17 cellular contexts compared by ENCODE assay signal in the genomic region with DNA sequence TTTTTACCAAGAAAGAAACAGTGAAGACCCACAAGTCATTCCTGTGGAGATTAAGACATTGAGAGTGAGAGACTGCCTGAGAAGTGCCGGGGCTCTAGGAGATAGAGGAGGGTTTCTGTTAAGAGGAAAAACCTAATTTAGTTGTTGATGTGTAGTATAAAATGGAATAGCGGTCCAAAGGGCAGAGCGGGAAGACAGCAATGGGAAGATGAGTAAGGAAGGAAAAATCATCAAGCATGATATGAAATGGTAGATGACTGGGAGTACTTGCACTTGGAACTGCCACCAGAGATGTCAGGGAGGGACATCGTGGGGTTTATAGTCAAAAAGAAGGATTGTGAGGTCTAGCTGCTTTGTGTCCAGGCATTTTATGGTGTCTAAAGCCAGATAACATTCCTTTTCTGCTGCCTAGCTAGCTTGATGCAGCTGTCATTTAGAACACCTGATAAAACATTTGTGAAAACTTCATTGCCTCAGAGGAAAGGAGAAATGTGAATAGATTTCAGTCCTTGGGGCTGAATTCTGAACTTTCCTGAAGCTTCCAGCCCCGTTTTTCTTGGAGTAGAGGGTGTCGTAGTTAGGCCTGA. TPM values are rescaled to one million over a fixed set of nuclear protein-coding genes. Genes with fewer than 3 reads are reported as not detected.
DNase-seq lines count a peak whose midpoint lies in the region; ATAC-seq and TF ChIP-seq lines count a peak whose summit lies in the region.
"Had no signal": no experiment of that assay in that cellular context is flagged by ENCODE, and none has a peak within 500 bp of the region (broad histone marks: within the 10 kb centered on the region; RNA-seq: fewer than 3 reads in every experiment).

No MANE protein-coding gene starts in this region.

- no peaks in the 10 kb centered on the region for H3K27me3 ChIP-seq in CD4-positive, CD25-positive, alpha-beta regulatory T cell (ENCODE audit: control insufficient read depth, insufficient read depth, low read length)
- no peaks in the 10 kb centered on the region for H3K27me3 ChIP-seq in HAP-1 (ENCODE audit: low read depth)
- H3K27me3 ChIP-seq: left lung, sigmoid colon, tibial nerve had no signal

- H3K9me3 Mint-ChIP-seq in CD14-positive monocyte: no peaks in the 10 kb centered on the region
- no peaks in the 10 kb centered on the region for H3K9me3 Mint-ChIP-seq in CD4-positive, CD25-positive, alpha-beta regulatory T cell
- H3K9me3 Mint-ChIP-seq in activated T-helper 2 cell treated with anti-CD3 and anti-CD28 coated beads, Interferon-gamma antibody, Interleukin-2, Interleukin-4, amounts not matched to agents 10 μg/mL and 5 μg/mL and 100 μg/mL, durations not matched to agents 14 hours and 24 hours and 36 hours: no peaks in the 10 kb centered on the region
- H3K9me3 Mint-ChIP-seq in naive B cell: no peaks in the 10 kb centered on the region

- H3K36me3 ChIP-seq in CD4-positive, CD25-positive, alpha-beta regulatory T cell (ENCODE audit: control insufficient read depth, insufficient read depth, low read length): peaks cover 85% of the 10 kb centered on the region
- H3K36me3 ChIP-seq in HAP-1 (replicated peaks): peaks cover 96% of the 10 kb centered on the region

- no peak overlapping the region for H3K4me3 ChIP-seq in CD4-positive, CD25-positive, alpha-beta regulatory T cell (ENCODE audit: low read depth, low read length)
- no peak overlapping the region for H3K4me3 ChIP-seq in HAP-1
- H3K4me3 ChIP-seq: left lung, sigmoid colon, tibial nerve had no signal

- intact Hi-C loops in CD14-positive monocyte (cut with micrococcal nuclease): no loop called here
- intact Hi-C loops in activated T-helper 2 cell treated with anti-CD3 and anti-CD28 coated beads, Interferon-gamma antibody, Interleukin-2, Interleukin-4, amounts not matched to agents 10 μg/mL and 5 μg/mL and 100 μg/mL, durations not matched to agents 14 hours and 24 hours and 36 hours (cut with micrococcal nuclease): no loop called here

- no peak overlapping the region for H3K27ac ChIP-seq in CD4-positive, CD25-positive, alpha-beta regulatory T cell (ENCODE audit: insufficient read depth, low read length, poor library complexity, severe bottlenecking)
- H3K27ac ChIP-seq: left lung, sigmoid colon, tibial nerve had no signal

- H3K4me1 Mint-ChIP-seq in CD14-positive monocyte (no peaks in the 10 kb centered on the region), naive B cell (peaks cover 0 to 13% (median 7%) of the 10 kb centered on the region in 3 donors)
- H3K4me1 Mint-ChIP-seq in CD4-positive, CD25-positive, alpha-beta regulatory T cell: peaks cover 0 to 20% (median 10%) of the 10 kb centered on the region in 4 donors
- H3K4me1 Mint-ChIP-seq in activated T-helper 2 cell treated with anti-CD3 and anti-CD28 coated beads, Interferon-gamma antibody, Interleukin-2, Interleukin-4, amounts not matched to agents 10 μg/mL and 5 μg/mL and 100 μg/mL, durations not matched to agents 14 hours and 24 hours and 36 hours (ENCODE audit: low read depth): no peaks in the 10 kb centered on the region

- no peak for ATAC-seq in CD4-positive, CD25-positive, alpha-beta regulatory T cell (ENCODE audit: low read depth in 2 of 2)
- ATAC-seq in naive B cell (ENCODE audit: low read depth in 2 of 2): no peak
- no peak for ATAC-seq in GM18498 (IDR thresholded peaks at IDR 0.05; ENCODE audit: unreplicated experiment)
- ATAC-seq: left lung had no signal

- no peaks in the 10 kb centered on the region for H3K4me1 ChIP-seq in CD4-positive, CD25-positive, alpha-beta regulatory T cell (ENCODE audit: control insufficient read depth, insufficient read depth, low read length, poor library complexity, severe bottlenecking)
- H3K4me1 ChIP-seq in HAP-1: no peaks in the 10 kb centered on the region
- H3K4me1 ChIP-seq: left lung, sigmoid colon, tibial nerve had no signal

- DNase-seq in CD14-positive monocyte (ENCODE audit: low spot score): no peak
- no peak for DNase-seq in CD4-positive, CD25-positive, alpha-beta regulatory T cell
- DNase-seq in activated T-helper 2 cell treated with anti-CD3 and anti-CD28 coated beads, Interferon-gamma antibody, Interleukin-2, Interleukin-4, amounts not matched to agents 10 μg/mL and 5 μg/mL and 100 μg/mL, durations not matched to agents 14 hours and 24 hours and 36 hours (ENCODE audit: low spot score): no peak
- DNase-seq in naive B cell: no peak
- no peak for DNase-seq in HAP-1 (ENCODE audit: low spot score in 2 of 2)
- DNase-seq in NCI-H2227 (lab: John Stamatoyannopoulos, UW; ENCODE audit: unreplicated experiment): no peak
- DNase-seq: Calu3; glutamatergic neuron; Kasumi-1; left lung; NCI-H1092 treated with DMSO at 0.1 percent for 48 hours; NCI-H2081 treated with DMSO at 0.1 percent for 48 hours; NCI-H524 treated with DMSO at 0.1 percent for 48 hours; sigmoid colon; stimulated activated naive CD4-positive, alpha-beta T cell treated with Interleukin-2 at 50 U/mL for 16 hours had no signal

- H3K36me3 Mint-ChIP-seq in CD14-positive monocyte (peaks cover 81 to 97% of the 10 kb centered on the region in 2 donors), naive B cell (peaks cover 7 to 35% of the 10 kb centered on the region in 2 donors)
- peaks cover 51% of the 10 kb centered on the region for H3K36me3 Mint-ChIP-seq in CD4-positive, CD25-positive, alpha-beta regulatory T cell
- H3K36me3 Mint-ChIP-seq in activated T-helper 2 cell treated with anti-CD3 and anti-CD28 coated beads, Interferon-gamma antibody, Interleukin-2, Interleukin-4, amounts not matched to agents 10 μg/mL and 5 μg/mL and 100 μg/mL, durations not matched to agents 14 hours and 24 hours and 36 hours (ENCODE audit: low read depth): peaks cover 69% of the 10 kb centered on the region

- TF ChIP-seq CTCF in CD14-positive monocyte (IDR thresholded peaks at IDR 0.05): no peak

- H3K27ac Mint-ChIP-seq in CD14-positive monocyte (peak overlapping the region in 4 of 7 donors; percentile 5 to 59 (median 23)), naive B cell (peak overlapping the region in 4 of 6 donors; percentile 8 to 51 (median 24))
- peak overlapping the region; percentile 33 to 77 (median 56) for H3K27ac Mint-ChIP-seq in CD4-positive, CD25-positive, alpha-beta regulatory T cell
- H3K27ac Mint-ChIP-seq in activated T-helper 2 cell treated with anti-CD3 and anti-CD28 coated beads, Interferon-gamma antibody, Interleukin-2, Interleukin-4, amounts not matched to agents 10 μg/mL and 5 μg/mL and 100 μg/mL, durations not matched to agents 14 hours and 24 hours and 36 hours: peak overlapping the region; percentile 2

- no peaks in the 10 kb centered on the region for H3K9me3 ChIP-seq in CD4-positive, CD25-positive, alpha-beta regulatory T cell (ENCODE audit: control insufficient read depth in 2 of 2, low read length in 2 of 2)
- H3K9me3 ChIP-seq in HAP-1: no peaks in the 10 kb centered on the region
- H3K9me3 ChIP-seq: left lung, sigmoid colon, tibial nerve had no signal

- H3K27me3 Mint-ChIP-seq in CD14-positive monocyte (ENCODE audit: low read depth in 3 of 3) (no peaks in the 10 kb centered on the region), naive B cell (no peaks in the 10 kb centered on the region)
- no peaks in the 10 kb centered on the region for H3K27me3 Mint-ChIP-seq in CD4-positive, CD25-positive, alpha-beta regulatory T cell
- H3K27me3 Mint-ChIP-seq in activated T-helper 2 cell treated with anti-CD3 and anti-CD28 coated beads, Interferon-gamma antibody, Interleukin-2, Interleukin-4, amounts not matched to agents 10 μg/mL and 5 μg/mL and 100 μg/mL, durations not matched to agents 14 hours and 24 hours and 36 hours (ENCODE audit: low read depth): no peaks in the 10 kb centered on the region

- H3K4me3 Mint-ChIP-seq in CD14-positive monocyte (no peak overlapping the region), naive B cell (no peak overlapping the region)
- no peak overlapping the region for H3K4me3 Mint-ChIP-seq in CD4-positive, CD25-positive, alpha-beta regulatory T cell
- no peak overlapping the region for H3K4me3 Mint-ChIP-seq in activated T-helper 2 cell treated with anti-CD3 and anti-CD28 coated beads, Interferon-gamma antibody, Interleukin-2, Interleukin-4, amounts not matched to agents 10 μg/mL and 5 μg/mL and 100 μg/mL, durations not matched to agents 14 hours and 24 hours and 36 hours (ENCODE audit: low read depth)

- in situ Hi-C loops in HAP-1 (cut with MboI; ENCODE audit: low sequenced_read_pairs): loop anchor here (25.0 kb wide), 1 partner anchor 796 kb away; no protein-coding TSS in a partner anchor

RNA-seq across cellular contexts. Expression of a gene that starts 20.1 kb away (rescaled TPM):
- polyA plus RNA-seq in CD14-positive monocyte: 100 to 1,000 TPM in 1 of 2 donors, 10 to 100 TPM in 1; 85.6 to 130 TPM
- 44.0 TPM for total RNA-seq in CD4-positive, CD25-positive, alpha-beta regulatory T cell
- 10 to 100 TPM; 36.6 to 47.5 (median 43.6) TPM for polyA plus RNA-seq in CD4-positive, CD25-positive, alpha-beta regulatory T cell
- 34.7 and 36.5 TPM in 2 replicates for total RNA-seq in activated T-helper 2 cell treated with anti-CD3 and anti-CD28 coated beads, Interferon-gamma antibody, Interleukin-2, Interleukin-4, amounts not matched to agents 10 μg/mL and 5 μg/mL and 100 μg/mL, durations not matched to agents 14 hours and 24 hours and 36 hours
- 10 to 100 TPM; 30.9 to 46.2 (median 36.8) TPM for polyA plus RNA-seq in naive B cell (ENCODE audit: low read depth in 6 of 6)

RNA-seq across cellular contexts. Expression of a gene that starts 57.8 kb away (rescaled TPM):
- polyA plus RNA-seq in CD14-positive monocyte (10 to 100 TPM; 15.6 to 25.2 TPM), naive B cell (ENCODE audit: low read depth in 6 of 6) (10 to 100 TPM; 20.6 to 76.8 (median 48.5) TPM)
- 157 TPM for total RNA-seq in CD4-positive, CD25-positive, alpha-beta regulatory T cell
- 10 to 100 TPM; 33.0 to 41.8 (median 37.6) TPM for polyA plus RNA-seq in CD4-positive, CD25-positive, alpha-beta regulatory T cell
- 114 and 121 TPM in 2 replicates for total RNA-seq in activated T-helper 2 cell treated with anti-CD3 and anti-CD28 coated beads, Interferon-gamma antibody, Interleukin-2, Interleukin-4, amounts not matched to agents 10 μg/mL and 5 μg/mL and 100 μg/mL, durations not matched to agents 14 hours and 24 hours and 36 hours

Comparison
In these comparisons a context has a peak if more than half of its experiments do, and no peak if none do; other contexts are left out.
1. H3K27ac Mint-ChIP-seq: peak in every context shown above with its lines; median percentile 56 in CD4-positive, CD25-positive, alpha-beta regulatory T cell; 24 in naive B cell; 23 in CD14-positive monocyte; 2 in activated T-helper 2 cell treated with anti-CD3 and anti-CD28 coated beads, Interferon-gamma antibody, Interleukin-2, Interleukin-4, amounts not matched to agents 10 μg/mL and 5 μg/mL and 100 μg/mL, durations not matched to agents 14 hours and 24 hours and 36 hours.